Comparison of ENCODE assay signal across 10 cellular contexts in genomic region chr17:64118452-64118979, GRCh38. TPM values are rescaled to one million over a fixed set of nuclear protein-coding genes. Genes with fewer than 3 reads are reported as not detected.
DNase-seq lines count a peak whose midpoint lies in the region; ATAC-seq and TF ChIP-seq lines count a peak whose summit lies in the region.
"Had no signal": no experiment of that assay in that cellular context is flagged by ENCODE, and none has a peak within 500 bp of the region (broad histone marks: within the 10 kb centered on the region; RNA-seq: fewer than 3 reads in every experiment).

No MANE protein-coding gene starts in this region.

- no peaks in the 10 kb centered on the region for H3K79me2 ChIP-seq in GM23338 (replicated peaks; ENCODE audit: insufficient read depth)

- H3K27me3 ChIP-seq in ascending aorta (no peaks in the 10 kb centered on the region), GM23338 (ENCODE audit: insufficient read depth) (no peaks in the 10 kb centered on the region)

- no peak overlapping the region for H3K27ac Mint-ChIP-seq in activated naive CD4-positive, alpha-beta T cell treated with anti-CD3 and anti-CD28 coated beads for 36 hours
- no peak overlapping the region for H3K27ac Mint-ChIP-seq in GM23338

- H3K4me3 Mint-ChIP-seq in activated naive CD4-positive, alpha-beta T cell treated with anti-CD3 and anti-CD28 coated beads for 36 hours: no peak overlapping the region
- no peak overlapping the region for H3K4me3 Mint-ChIP-seq in GM23338

- H3K4me2 ChIP-seq in GM23338: no peak overlapping the region

- H3K9me2 ChIP-seq in GM23338 (ENCODE audit: insufficient read depth): peaks cover 5% of the 10 kb centered on the region; the same call in 1 of the 2 replicates

- ATAC-seq in mucosa of descending colon (peak; percentile 82), HG02678 (IDR thresholded peaks at IDR 0.05; ENCODE audit: unreplicated experiment) (no peak), GM23338 (no peak), HG02588 (IDR thresholded peaks at IDR 0.05; ENCODE audit: unreplicated experiment) (no peak)
- ATAC-seq: GM12878 had no signal

- H3F3A ChIP-seq in GM23338 (replicated peaks; ENCODE audit: low read depth): no peaks in the 10 kb centered on the region

- H3K27ac ChIP-seq in ascending aorta (peak overlapping the region in 1 of 2 donors; percentile 58), GM23338 (ENCODE audit: low read depth) (no peak overlapping the region)

- CTCF ChIA-PET in activated naive CD4-positive, alpha-beta T cell treated with anti-CD3 and anti-CD28 coated beads for 36 hours (lab: Charles Lee): interaction anchor here (0.6 to 1.8 kb wide), 5 partner anchors 9 to 90 kb away, joined by 3 to 13 read pairs (median 7); no protein-coding TSS in a partner anchor

- H3K27me3 Mint-ChIP-seq in activated naive CD4-positive, alpha-beta T cell treated with anti-CD3 and anti-CD28 coated beads for 36 hours (ENCODE audit: low read depth): no peaks in the 10 kb centered on the region
- peaks cover 2% of the 10 kb centered on the region for H3K27me3 Mint-ChIP-seq in GM23338 (ENCODE audit: insufficient read depth, low read depth, poor library complexity)

- intact Hi-C loops in ascending aorta (cut with DNase I): no loop called here
- intact Hi-C loops in mucosa of descending colon (cut with DNase I, micrococcal nuclease): no loop called here
- intact Hi-C loops in activated naive CD4-positive, alpha-beta T cell treated with anti-CD3 and anti-CD28 coated beads for 36 hours (cut with micrococcal nuclease): no loop called here

- peaks cover 2% of the 10 kb centered on the region for H3K36me3 Mint-ChIP-seq in activated naive CD4-positive, alpha-beta T cell treated with anti-CD3 and anti-CD28 coated beads for 36 hours (ENCODE audit: low read depth)
- no peaks in the 10 kb centered on the region for H3K36me3 Mint-ChIP-seq in GM23338 (ENCODE audit: low read depth)

- H3K9me3 Mint-ChIP-seq in activated naive CD4-positive, alpha-beta T cell treated with anti-CD3 and anti-CD28 coated beads for 36 hours: no peaks in the 10 kb centered on the region
- no peaks in the 10 kb centered on the region for H3K9me3 Mint-ChIP-seq in GM23338

- H3K36me3 ChIP-seq in ascending aorta (no peaks in the 10 kb centered on the region), mucosa of descending colon (ENCODE audit: low read depth) (no peaks in the 10 kb centered on the region), GM23338 (ENCODE audit: insufficient read depth) (no peaks in the 10 kb centered on the region)

- peak; percentile 54 for DNase-seq in DMS79 (lab: John Stamatoyannopoulos, UW)
- DNase-seq in NCI-H146 (lab: John Stamatoyannopoulos, UW): peak; percentile 61
- DNase-seq in ascending aorta (ENCODE audit: low spot score in 2 of 2): peak in 1 of 2 donors; percentile 13
- peak in 1 of 3 donors; percentile 34 for DNase-seq in mucosa of descending colon
- DNase-seq in activated naive CD4-positive, alpha-beta T cell treated with anti-CD3 and anti-CD28 coated beads for 36 hours: no peak
- no peak for DNase-seq in GM23338 (ENCODE audit: low spot score)
- DNase-seq: activated naive CD4-positive, alpha-beta T cell treated with Interleukin-2 at 50 U/mL for 16 hours had no signal

- H3K4me3 ChIP-seq in ascending aorta: peak overlapping the region; percentile 7 to 48
- no peak overlapping the region for H3K4me3 ChIP-seq in mucosa of descending colon
- H3K4me3 ChIP-seq in GM23338: no peak overlapping the region
- H3K4me3 ChIP-seq: GM12878 had no signal

- H3K4me1 ChIP-seq in ascending aorta (peaks cover 11 to 19% of the 10 kb centered on the region in 2 donors), mucosa of descending colon (ENCODE audit: low read depth) (peaks cover 12% of the 10 kb centered on the region), GM23338 (ENCODE audit: insufficient read depth) (no peaks in the 10 kb centered on the region)

- no peak overlapping the region for H2AFZ ChIP-seq in GM23338

- no peaks in the 10 kb centered on the region for H4K20me1 ChIP-seq in GM23338 (replicated peaks; ENCODE audit: insufficient read depth)

- no peaks in the 10 kb centered on the region for H3K9me3 ChIP-seq in ascending aorta
- no peaks in the 10 kb centered on the region for H3K9me3 ChIP-seq in mucosa of descending colon

- no peak for TF ChIP-seq CTCF in ascending aorta (IDR thresholded peaks at IDR 0.05)
- TF ChIP-seq CTCF in mucosa of descending colon (IDR thresholded peaks at IDR 0.05): no peak
- no peak for TF ChIP-seq CTCF in GM23338 (conservative IDR thresholded peaks at IDR 0.05; ENCODE audit: low read depth in 2 of 2)

- H3K4me1 Mint-ChIP-seq in activated naive CD4-positive, alpha-beta T cell treated with anti-CD3 and anti-CD28 coated beads for 36 hours (ENCODE audit: low read depth): peaks cover 71% of the 10 kb centered on the region
- H3K4me1 Mint-ChIP-seq in GM23338: 0 out of 3 replicates have a peak, but pooled peaks cover 2% of the 10 kb centered on the region

TF ChIP-seq in GM23338, 12 proteins besides CTCF, POLR2A, EP300 and RAD21 (continues in another document):
- no peak for TF ChIP-seq JUNB (IDR thresholded peaks at IDR 0.05; ENCODE audit: unreplicated experiment)
- TF ChIP-seq REST (IDR thresholded peaks at IDR 0.05; ENCODE audit: unreplicated experiment): no peak
- TF ChIP-seq ETS1 (IDR thresholded peaks at IDR 0.05): no peak
- TF ChIP-seq STAT1 (IDR thresholded peaks at IDR 0.05; ENCODE audit: unreplicated experiment): no peak

RNA-seq across cellular contexts. Expression of gene ERN1, which starts 11.4 kb away (rescaled TPM):
- total RNA-seq in ascending aorta (26.5 TPM), mucosa of descending colon (10 to 100 TPM; 18.4 to 27.1 (median 21.7) TPM)
- 10 to 100 TPM; 21.9 to 22.0 TPM for total RNA-seq in activated naive CD4-positive, alpha-beta T cell treated with anti-CD3 and anti-CD28 coated beads for 36 hours
- total RNA-seq in GM23338 (2014; rRNA removed; shearing (Covaris generic)): 4.1 and 5.9 TPM in 2 replicates
- polyA plus RNA-seq in GM23338 (2016; fragmentation: Nextera tagmentation; extraction: Ambion mirVana): 4.2 and 7.5 TPM in 2 replicates

Comparison
In these comparisons a context has a peak if more than half of its experiments do, and no peak if none do; other contexts are left out.
1. DNase-seq: peak in DMS79 (single experiment) and NCI-H146 (single experiment); none in activated naive CD4-positive, alpha-beta T cell treated with anti-CD3 and anti-CD28 coated beads for 36 hours (single experiment) and GM23338 (single experiment).
2. H3K4me3 ChIP-seq: peak in ascending aorta (2 of 2); none in mucosa of descending colon (single experiment) and GM23338 (single experiment).